In the genomic region with DNA sequence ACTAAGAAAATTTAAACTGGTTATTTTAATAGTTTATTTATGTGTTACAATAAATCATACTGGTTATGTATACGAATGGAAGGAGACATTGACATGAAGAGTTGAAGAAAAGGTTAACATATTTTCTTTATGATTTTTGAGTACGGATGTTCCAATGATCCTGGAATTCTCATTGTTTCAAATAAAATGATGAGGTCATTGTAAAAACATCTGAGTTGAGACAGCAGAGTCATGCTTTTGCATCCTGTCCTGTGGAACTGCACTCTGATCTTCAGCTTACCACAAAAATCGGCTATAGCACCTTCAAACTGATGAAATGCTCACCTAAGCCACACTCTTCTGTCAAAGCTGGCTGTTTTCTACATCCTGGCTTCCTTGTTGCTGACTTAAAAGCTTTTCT, we compare ENCODE assay signal across 16 cellular contexts.
A peak's percentile ranks its signal among the peaks of the same experiment; 100 is the strongest.
DNase-seq lines count a peak whose midpoint lies in the region; ATAC-seq, FAIRE-seq and TF ChIP-seq lines count a peak whose summit lies in the region.
"Had no signal": no experiment of that assay in that cellular context is flagged by ENCODE, and none has a peak within 500 bp of the region (broad histone marks: within the 10 kb centered on the region; RNA-seq: fewer than 3 reads in every experiment).

No MANE protein-coding gene starts in this region.

- H3K27ac ChIP-seq in HepG2 (ENCODE audit: extremely low read length, insufficient read depth, low read length) (no peak overlapping the region), colonic mucosa (no peak overlapping the region)
- H3K27ac ChIP-seq: BLaER1 treated with 17β-estradiol and CSF1 and Interleukin-3, amounts not matched to agents 10 nM and 100 nM had no signal

- H3K79me2 ChIP-seq in HepG2 (ENCODE audit: insufficient read depth, low read length): no peaks in the 10 kb centered on the region

- TF ChIP-seq RAD21 in HepG2 (CRISPR knock-in tag; IDR thresholded peaks at IDR 0.05): no peak

- DNase-seq in AG20443 (ENCODE audit: low spot score): peak; percentile 80
- peak; percentile 24 for DNase-seq in NCI-H460 (ENCODE audit: extremely low read depth, low read depth)
- DNase-seq in HepG2 (ENCODE audit: low spot score): no peak
- no peak for DNase-seq in NCI-H1417 (lab: John Stamatoyannopoulos, UW)
- DNase-seq in colonic mucosa: no peak
- DNase-seq: activated naive CD8-positive, alpha-beta T cell treated with anti-CD3 and anti-CD28 coated beads, Interleukin-2, amount 10 ng/mL, durations not matched to agents 7 days and 5 days; NCI-H187 treated with DMSO at 0.1 percent for 48 hours; stimulated activated CD4-positive, alpha-beta T cell treated with anti-CD3 and anti-CD28 coated beads, Interleukin-15, amount 100 ng/mL, for 24 hours; T1000 had no signal

- H3K9ac ChIP-seq in HepG2 (ENCODE audit: insufficient read depth, low read depth, low read length): no peak overlapping the region
- H3K9ac ChIP-seq in colonic mucosa (ENCODE audit: low read depth in 2 of 2, low read length in 2 of 2): no peak overlapping the region
- H3K9ac ChIP-seq: BLaER1 treated with 17β-estradiol and CSF1 and Interleukin-3, amounts not matched to agents 10 nM and 100 nM had no signal

- no peaks in the 10 kb centered on the region for H4K20me1 ChIP-seq in HepG2 (ENCODE audit: insufficient read depth, low read length)
- H4K20me1 ChIP-seq: BLaER1 treated with 17β-estradiol and CSF1 and Interleukin-3, amounts not matched to agents 10 nM and 100 nM had no signal

- H3K27me3 ChIP-seq in HepG2 (ENCODE audit: control insufficient read depth in 1 of 2, insufficient read depth in 2 of 2, low read length in 2 of 2) (peaks cover 0 to 13% of the 10 kb centered on the region in 2 experiments; a peak in 1 of 5 replicates), colonic mucosa (no peaks in the 10 kb centered on the region)
- H3K27me3 ChIP-seq: BLaER1 treated with 17β-estradiol and CSF1 and Interleukin-3, amounts not matched to agents 10 nM and 100 nM had no signal

- H3K4me1 Mint-ChIP-seq in dendritic cell treated with granulocyte-macrophage colony-stimulating factor and Interleukin-4, amounts not matched to agents 40 ng/mL and 50 ng/mL, for 4 days (ENCODE audit: low read depth): peaks cover 69% of the 10 kb centered on the region
- H3K4me1 Mint-ChIP-seq: activated naive CD8-positive, alpha-beta T cell treated with anti-CD3 and anti-CD28 coated beads, Interleukin-2, amount 10 ng/mL, durations not matched to agents 7 days and 5 days had no signal

- TF ChIP-seq CTCF in HepG2 (CRISPR knock-in tag; IDR thresholded peaks at IDR 0.05): no peak
- TF ChIP-seq CTCF in colonic mucosa (IDR thresholded peaks at IDR 0.05): no peak

- H2AFZ ChIP-seq in HepG2 (ENCODE audit: low read length): no peak overlapping the region

- no peak for TF ChIP-seq POLR2A in HepG2 (IDR thresholded peaks at IDR 0.05; ENCODE audit: insufficient read depth in 1 of 2, low read depth in 2 of 2, low read length in 2 of 2)

- H3K36me3 Mint-ChIP-seq in dendritic cell treated with granulocyte-macrophage colony-stimulating factor and Interleukin-4, amounts not matched to agents 40 ng/mL and 50 ng/mL, for 4 days (ENCODE audit: low read depth): no peaks in the 10 kb centered on the region
- H3K36me3 Mint-ChIP-seq: activated naive CD8-positive, alpha-beta T cell treated with anti-CD3 and anti-CD28 coated beads, Interleukin-2, amount 10 ng/mL, durations not matched to agents 7 days and 5 days; natural killer cell treated with Interleukin-12 subunit alpha and Interleukin-12 subunit beta and Interleukin-15 and Interleukin-18, amount 100 ng/mL, for 72 hours had no signal

- peak overlapping the region; percentile 85 for H3K27ac Mint-ChIP-seq in dendritic cell treated with granulocyte-macrophage colony-stimulating factor and Interleukin-4, amounts not matched to agents 40 ng/mL and 50 ng/mL, for 4 days
- H3K27ac Mint-ChIP-seq: activated naive CD8-positive, alpha-beta T cell treated with anti-CD3 and anti-CD28 coated beads, Interleukin-2, amount 10 ng/mL, durations not matched to agents 7 days and 5 days; natural killer cell treated with Interleukin-12 subunit alpha and Interleukin-12 subunit beta and Interleukin-15 and Interleukin-18, amount 100 ng/mL, for 72 hours had no signal

- no TSS peak for BruUV-seq in HepG2 (replicated peaks; lab: Mats Ljungman, UMichigan)

- H3K27me3 Mint-ChIP-seq in dendritic cell treated with granulocyte-macrophage colony-stimulating factor and Interleukin-4, amounts not matched to agents 40 ng/mL and 50 ng/mL, for 4 days: no peaks in the 10 kb centered on the region

- ATAC-seq in HepG2 (no peak), GM18517 (IDR thresholded peaks at IDR 0.05; ENCODE audit: unreplicated experiment) (no peak), HG02571 (IDR thresholded peaks at IDR 0.05; ENCODE audit: unreplicated experiment) (no peak)
- ATAC-seq: natural killer cell treated with Interleukin-12 subunit alpha and Interleukin-12 subunit beta and Interleukin-15 and Interleukin-18, amount 100 ng/mL, for 72 hours had no signal

- H3K9me3 Mint-ChIP-seq in dendritic cell treated with granulocyte-macrophage colony-stimulating factor and Interleukin-4, amounts not matched to agents 40 ng/mL and 50 ng/mL, for 4 days: peaks cover 8% of the 10 kb centered on the region
- H3K9me3 Mint-ChIP-seq: activated naive CD8-positive, alpha-beta T cell treated with anti-CD3 and anti-CD28 coated beads, Interleukin-2, amount 10 ng/mL, durations not matched to agents 7 days and 5 days; natural killer cell treated with Interleukin-12 subunit alpha and Interleukin-12 subunit beta and Interleukin-15 and Interleukin-18, amount 100 ng/mL, for 72 hours had no signal

- intact Hi-C loops in dendritic cell treated with granulocyte-macrophage colony-stimulating factor and Interleukin-4, amounts not matched to agents 40 ng/mL and 50 ng/mL, for 4 days (cut with micrococcal nuclease): no loop called here
- intact Hi-C loops in HepG2 (cut with micrococcal nuclease; ENCODE audit: unreplicated experiment): no loop called here
- intact Hi-C loops in colonic mucosa (cut with DNase I): no loop called here

- POLR2A ChIA-PET in HepG2 (lab: Yijun Ruan, JAX): no interaction called here

- H3K4me3 ChIP-seq in HepG2 (replicated peaks in 1 of 3; ENCODE audit: insufficient read depth in 1 of 3, low read depth in 2 of 3, low read length in 3 of 3) (no peak overlapping the region), colonic mucosa (no peak overlapping the region)
- H3K4me3 ChIP-seq: BLaER1 treated with 17β-estradiol and CSF1 and Interleukin-3, amounts not matched to agents 10 nM and 100 nM had no signal

- no peaks in the 10 kb centered on the region for H3K4me1 ChIP-seq in HepG2 (ENCODE audit: insufficient read depth, low read length)
- H3K4me1 ChIP-seq in colonic mucosa: no peaks in the 10 kb centered on the region

- H3K4me2 ChIP-seq in HepG2 (ENCODE audit: low read depth, low read length): no peak overlapping the region

- no peak for FAIRE-seq in HepG2 (lab: Jason Lieb, UNC)
- FAIRE-seq: endometrium, G401.6 had no signal

- CTCF ChIA-PET in HepG2 (lab: Yijun Ruan, JAX; ENCODE audit: low intra/inter-chr PET ratio, low total read pairs): no interaction called here

- H3K4me3 Mint-ChIP-seq in dendritic cell treated with granulocyte-macrophage colony-stimulating factor and Interleukin-4, amounts not matched to agents 40 ng/mL and 50 ng/mL, for 4 days: no peak overlapping the region
- H3K4me3 Mint-ChIP-seq: activated naive CD8-positive, alpha-beta T cell treated with anti-CD3 and anti-CD28 coated beads, Interleukin-2, amount 10 ng/mL, durations not matched to agents 7 days and 5 days; natural killer cell treated with Interleukin-12 subunit alpha and Interleukin-12 subunit beta and Interleukin-15 and Interleukin-18, amount 100 ng/mL, for 72 hours had no signal

- no peaks in the 10 kb centered on the region for H3K36me3 ChIP-seq in HepG2 (replicated peaks in 1 of 2; ENCODE audit: control insufficient read depth in 1 of 2, insufficient read depth in 2 of 2, low read length in 2 of 2)
- H3K36me3 ChIP-seq in colonic mucosa: no peaks in the 10 kb centered on the region
- H3K36me3 ChIP-seq: BLaER1 treated with 17β-estradiol and CSF1 and Interleukin-3, amounts not matched to agents 10 nM and 100 nM had no signal

- TF ChIP-seq EP300 in HepG2 (IDR thresholded peaks at IDR 0.05; ENCODE audit: low read depth in 2 of 2, low read length in 2 of 2) (no peak), HepG2 (CRISPR knock-in tag; IDR thresholded peaks at IDR 0.05; ENCODE audit: borderline replicate concordance) (no peak)

- in situ Hi-C loops in HepG2 (cut with HindIII; ENCODE audit: extremely low pct_ligation_motif_present, low pct_unique_long_range_greater_than_20kb): no loop called here

- WGBS in HepG2 (ENCODE audit: low lambda C conversion rate): 5% methylated on average over 3 of the region's 3 CpGs

- no peaks in the 10 kb centered on the region for H3K9me3 ChIP-seq in HepG2 (ENCODE audit: low read length)
- H3K9me3 ChIP-seq in colonic mucosa: no peaks in the 10 kb centered on the region
- H3K9me3 ChIP-seq: BLaER1 treated with 17β-estradiol and CSF1 and Interleukin-3, amounts not matched to agents 10 nM and 100 nM had no signal

Comparison
In these comparisons a context has a peak if more than half of its experiments do, and no peak if none do; other contexts are left out.
1. DNase-seq: peak in AG20443 (single experiment) and NCI-H460 (single experiment); none in HepG2 (single experiment), NCI-H1417 (0 of 3) and colonic mucosa (single experiment).